Comparison of ENCODE assay signal across 9 cellular contexts in the genomic region with DNA sequence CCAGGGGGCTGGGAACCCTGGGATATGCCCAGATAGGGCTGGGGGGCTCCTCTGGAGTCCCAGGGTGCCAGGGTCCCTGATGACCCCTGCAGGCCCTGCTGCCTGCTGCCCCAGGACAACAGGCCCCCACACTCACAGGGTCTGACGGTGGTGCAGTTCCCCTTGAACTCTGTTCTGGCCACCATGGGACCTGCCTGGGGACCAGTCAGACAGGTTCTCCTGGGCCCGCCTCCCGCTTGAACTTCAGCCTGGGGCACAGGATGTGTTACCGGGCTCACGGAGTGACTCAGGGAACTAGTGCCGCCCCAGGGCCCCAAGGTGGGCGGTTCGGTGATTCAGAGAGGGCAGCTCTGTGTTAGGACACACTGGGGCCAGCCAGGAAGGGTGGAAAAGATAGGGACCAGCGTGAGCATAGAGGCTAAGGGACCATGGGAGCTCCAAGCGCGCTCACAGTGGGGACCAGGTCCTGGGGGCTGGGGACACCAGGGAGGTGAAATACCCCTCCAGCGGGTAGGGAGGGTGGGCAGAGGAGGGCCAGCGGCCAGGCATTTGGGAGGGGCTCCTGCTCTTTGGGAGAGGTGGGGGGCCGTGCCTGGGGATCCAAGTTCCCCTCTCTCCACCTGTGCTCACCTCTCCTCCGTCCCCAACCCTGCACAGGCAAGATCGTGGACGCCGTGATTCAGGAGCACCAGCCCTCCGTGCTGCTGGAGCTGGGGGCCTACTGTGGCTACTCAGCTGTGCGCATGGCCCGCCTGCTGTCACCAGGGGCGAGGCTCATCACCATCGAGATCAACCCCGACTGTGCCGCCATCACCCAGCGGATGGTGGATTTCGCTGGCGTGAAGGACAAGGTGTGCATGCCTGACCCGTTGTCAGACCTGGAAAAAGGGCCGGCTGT. TPM values are rescaled to one million over a fixed set of nuclear protein-coding genes. Genes with fewer than 3 reads are reported as not detected.
A peak's percentile ranks its signal among the peaks of the same experiment; 100 is the strongest.
DNase-seq lines count a peak whose midpoint lies in the region; ATAC-seq and TF ChIP-seq lines count a peak whose summit lies in the region.
"Had no signal": no experiment of that assay in that cellular context is flagged by ENCODE, and none has a peak within 500 bp of the region (broad histone marks: within the 10 kb centered on the region; RNA-seq: fewer than 3 reads in every experiment).

No MANE protein-coding gene starts in this region.

- H3K4me2 ChIP-seq in BLaER1 treated with 17β-estradiol and CSF1 and Interleukin-3, amounts not matched to agents 10 nM and 100 nM, result peak overlapping the region in 9 of 11 experiments; percentile 18 to 78 (median 37); a peak in 13 of 22 replicates
- H3K4me2 ChIP-seq in Karpas-422 (ENCODE audit: low read depth, low read length, poor library complexity, severe bottlenecking), result no peak overlapping the region
- H3K4me2 ChIP-seq: KMS-11 had no signal

- peaks cover 43 to 84% (median 50%) of the 10 kb centered on the region in 10 experiments for H3K4me1 ChIP-seq in BLaER1 treated with 17β-estradiol and CSF1 and Interleukin-3, amounts not matched to agents 10 nM and 100 nM
- H3K4me1 ChIP-seq in mucosa of descending colon (ENCODE audit: low read depth) (peaks cover 28% of the 10 kb centered on the region), Karpas-422 (ENCODE audit: low read length) (peaks cover 14% of the 10 kb centered on the region)

- peak overlapping the region in 4 of 11 experiments; percentile 6 to 48 (median 14); a peak in 3 of 22 replicates for H3K27ac ChIP-seq in BLaER1 treated with 17β-estradiol and CSF1 and Interleukin-3, amounts not matched to agents 10 nM and 100 nM
- H3K27ac ChIP-seq in Karpas-422 (ENCODE audit: low read length), result no peak overlapping the region
- H3K27ac ChIP-seq: KMS-11 had no signal

- H3K79me2 ChIP-seq in Karpas-422 (ENCODE audit: low read length), result no peaks in the 10 kb centered on the region

- DNase-seq in HT1080 (ENCODE audit: low read depth) (peak; percentile 81), T47D (ENCODE audit: low read depth in 1 of 2, low spot score in 1 of 2) (peak; percentile 85 to 96), mucosa of descending colon (peak; percentile 92 to 94 (median 94)), activated gamma-delta T cell treated with Interleukin-2 at 50 U/mL for 16 hours (no peak), ACHN (no peak), amniotic stem cell (lab: John Stamatoyannopoulos, UW) (no peak), Karpas-422 (no peak)

- no peaks in the 10 kb centered on the region for H3K9me2 ChIP-seq in Karpas-422 (replicated peaks; ENCODE audit: insufficient read depth, low read length)

- peaks cover 49 to 75% (median 71%) of the 10 kb centered on the region in 11 experiments for H3K36me3 ChIP-seq in BLaER1 treated with 17β-estradiol and CSF1 and Interleukin-3, amounts not matched to agents 10 nM and 100 nM
- H3K36me3 ChIP-seq in mucosa of descending colon (ENCODE audit: low read depth) (peaks cover 3% of the 10 kb centered on the region), Karpas-422 (ENCODE audit: insufficient read depth, low read length) (peaks cover 10% of the 10 kb centered on the region)

- H3K27me3 ChIP-seq in BLaER1 treated with 17β-estradiol and CSF1 and Interleukin-3, amounts not matched to agents 10 nM and 100 nM, result no peaks in the 10 kb centered on the region
- H3K27me3 ChIP-seq in Karpas-422 (ENCODE audit: low read length), result no peaks in the 10 kb centered on the region

- no peak overlapping the region for H2AFZ ChIP-seq in Karpas-422 (ENCODE audit: low read length)

- no peak for TF ChIP-seq CTCF in mucosa of descending colon (IDR thresholded peaks at IDR 0.05)

- intact Hi-C loops in mucosa of descending colon (cut with DNase I, micrococcal nuclease), result no loop called here

- peaks cover 40 to 100% (median 70%) of the 10 kb centered on the region in 11 experiments; a peak in 21 of 22 replicates for H4K20me1 ChIP-seq in BLaER1 treated with 17β-estradiol and CSF1 and Interleukin-3, amounts not matched to agents 10 nM and 100 nM
- H4K20me1 ChIP-seq in Karpas-422 (ENCODE audit: insufficient read depth, low read depth, low read length), result peaks cover 15% of the 10 kb centered on the region

- ATAC-seq in mucosa of descending colon, result peak; percentile 92

- in situ Hi-C loops in T47D (cut with HindIII; ENCODE audit: low pct_unique_long_range_greater_than_20kb, low sequenced_read_pairs), result no loop called here
- in situ Hi-C loops in ACHN (cut with HindIII; ENCODE audit: low pct_ligation_motif_present, low pct_unique_long_range_greater_than_20kb, low sequenced_read_pairs), result no loop called here

- H3K9ac ChIP-seq in BLaER1 treated with 17β-estradiol and CSF1 and Interleukin-3, amounts not matched to agents 10 nM and 100 nM, result peak overlapping the region in 8 of 11 experiments; percentile 5 to 63 (median 44); a peak in 11 of 22 replicates
- no peak overlapping the region for H3K9ac ChIP-seq in Karpas-422 (ENCODE audit: low read length)
- H3K9ac ChIP-seq: KMS-11 had no signal

- H3K4me3 ChIP-seq in BLaER1 treated with 17β-estradiol and CSF1 and Interleukin-3, amounts not matched to agents 10 nM and 100 nM, result no peak overlapping the region
- H3K4me3 ChIP-seq in mucosa of descending colon, result no peak overlapping the region
- H3K4me3 ChIP-seq in Karpas-422 (ENCODE audit: low read length), result no peak overlapping the region

- no peaks in the 10 kb centered on the region for H3K9me3 ChIP-seq in BLaER1 treated with 17β-estradiol and CSF1 and Interleukin-3, amounts not matched to agents 10 nM and 100 nM (replicated peaks in 1 of 11)
- no peaks in the 10 kb centered on the region for H3K9me3 ChIP-seq in mucosa of descending colon
- H3K9me3 ChIP-seq in Karpas-422 (ENCODE audit: low read length), result no peaks in the 10 kb centered on the region

RNA-seq across cellular contexts. Expression of gene TXNRD2, which starts 21.5 kb away (rescaled TPM):
- total RNA-seq in HT1080 (2014; rRNA removed; shearing (Covaris generic)), result 94.5 and 120 TPM in 2 replicates
- 40.5 and 56.9 TPM in 2 replicates for polyA plus RNA-seq in HT1080 (2015; cell fraction: cytosol; rRNA removed)
- polyA plus RNA-seq in HT1080 (2015; cell fraction: nucleus; rRNA removed), result 76.8 and 78.5 TPM in 2 replicates
- 10 to 100 TPM; 20.9 to 23.6 (median 22.6) TPM for total RNA-seq in mucosa of descending colon
- 7.0 and 20.7 TPM in 2 replicates for total RNA-seq in Karpas-422 (2014; rRNA removed; shearing (Covaris generic); ENCODE audit: low replicate concordance)

RNA-seq across cellular contexts. Expression of gene COMT, which starts 21.6 kb away (rescaled TPM):
- total RNA-seq in HT1080 (2014; rRNA removed; shearing (Covaris generic)), result 154 and 165 TPM in 2 replicates
- polyA plus RNA-seq in HT1080 (2015; cell fraction: cytosol; rRNA removed), result 238 and 253 TPM in 2 replicates
- polyA plus RNA-seq in HT1080 (2015; cell fraction: nucleus; rRNA removed), result 124 and 147 TPM in 2 replicates
- 10 to 100 TPM; 61.2 to 88.7 (median 70.7) TPM for total RNA-seq in mucosa of descending colon
- 72.0 and 181 TPM in 2 replicates for total RNA-seq in Karpas-422 (2014; rRNA removed; shearing (Covaris generic); ENCODE audit: low replicate concordance)

RNA-seq across cellular contexts. Expression of gene ARVCF, which starts 53.5 kb away (rescaled TPM):
- total RNA-seq in HT1080 (2014; rRNA removed; shearing (Covaris generic)), result 3.7 and 8.4 TPM in 2 replicates
- 2.7 and 3.2 TPM in 2 replicates for polyA plus RNA-seq in HT1080 (2015; cell fraction: cytosol; rRNA removed)
- polyA plus RNA-seq in HT1080 (2015; cell fraction: nucleus; rRNA removed), result 17.3 and 19.9 TPM in 2 replicates
- total RNA-seq in mucosa of descending colon, result 10 to 100 TPM; 11.2 to 15.3 (median 15.1) TPM
- total RNA-seq in Karpas-422 (2014; rRNA removed; shearing (Covaris generic); ENCODE audit: low replicate concordance), result 4.3 and 13.7 TPM in 2 replicates

RNA-seq across cellular contexts. Expression of gene TANGO2, which starts 57.8 kb away (rescaled TPM):
- 17.2 and 18.8 TPM in 2 replicates for total RNA-seq in HT1080 (2014; rRNA removed; shearing (Covaris generic))
- 13.9 and 17.9 TPM in 2 replicates for polyA plus RNA-seq in HT1080 (2015; cell fraction: cytosol; rRNA removed)
- 19.0 and 23.6 TPM in 2 replicates for polyA plus RNA-seq in HT1080 (2015; cell fraction: nucleus; rRNA removed)
- total RNA-seq in mucosa of descending colon, result 10 to 100 TPM; 17.5 to 29.7 (median 27.6) TPM
- 36.8 and 39.0 TPM in 2 replicates for total RNA-seq in Karpas-422 (2014; rRNA removed; shearing (Covaris generic); ENCODE audit: low replicate concordance)

Comparison
In these comparisons a context has a peak if more than half of its experiments do, and no peak if none do; other contexts are left out.
1. DNase-seq: peak in HT1080 (single experiment), T47D (2 of 2) and mucosa of descending colon (3 of 3); none in activated gamma-delta T cell treated with Interleukin-2 at 50 U/mL for 16 hours (single experiment), ACHN (single experiment), amniotic stem cell (single experiment) and Karpas-422 (single experiment).